In the genomic region with DNA sequence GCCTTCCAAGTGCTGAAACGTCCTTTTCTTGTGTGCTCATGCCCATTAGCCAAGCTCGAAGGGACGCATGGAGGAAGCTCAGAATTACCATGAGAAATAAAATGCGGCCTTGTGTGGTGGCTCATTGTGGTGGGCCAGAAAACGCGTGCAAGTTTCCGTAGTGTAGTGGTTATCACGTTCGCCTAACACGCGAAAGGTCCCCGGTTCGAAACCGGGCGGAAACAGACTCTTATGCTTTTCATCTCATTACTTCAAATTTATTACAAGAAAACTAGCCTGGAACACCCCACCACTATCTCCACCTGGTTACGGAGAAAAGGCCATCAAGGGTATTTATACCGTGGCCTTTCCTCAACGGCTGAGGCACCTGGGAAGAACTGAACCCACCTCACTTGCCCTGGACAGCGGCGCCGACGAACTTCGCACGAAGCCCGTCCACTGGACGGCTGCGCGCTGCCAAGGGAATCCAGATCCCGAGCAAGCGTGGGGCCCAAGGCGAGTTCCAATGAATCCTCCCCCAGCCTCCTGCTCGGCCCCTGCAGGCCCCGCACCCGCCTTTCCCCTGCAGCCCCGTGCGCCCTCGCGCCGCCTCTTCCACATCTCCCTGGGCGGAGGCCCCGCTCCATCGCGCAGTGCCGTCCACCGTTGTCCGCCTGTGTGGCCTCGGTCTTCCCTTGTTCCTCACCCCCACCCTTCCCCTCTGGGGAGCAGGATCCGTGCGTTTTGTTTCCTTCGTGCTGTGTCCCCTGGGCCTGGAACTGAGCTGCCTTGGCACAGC, we compare ENCODE assay signal across 9 cellular contexts. TPM values are rescaled to one million over a fixed set of nuclear protein-coding genes. Genes with fewer than 3 reads are reported as not detected.
DNase-seq lines count a peak whose midpoint lies in the region; ATAC-seq, FAIRE-seq and TF ChIP-seq lines count a peak whose summit lies in the region.
"Not testable (repeated sequence)": the region's sequence is repeated elsewhere in the genome, so short reads cannot be mapped to it uniquely, and the experiment has no call there.
"Had no signal": no experiment of that assay in that cellular context is flagged by ENCODE, and none has a peak within 500 bp of the region (broad histone marks: within the 10 kb centered on the region; RNA-seq: fewer than 3 reads in every experiment).

No MANE protein-coding gene starts in this region.

- WGBS in IMR-90 (ENCODE audit: extremely low coverage in 2 of 2, insufficient read length in 1 of 2), 2 experiments, result 1% methylated on average over 18 of the region's 50 CpGs; no CpG with 5 or more reads in 1 of the 2 experiments

- ATAC-seq in GM19351 (IDR thresholded peaks at IDR 0.05; ENCODE audit: unreplicated experiment), result peak; percentile 41
- ATAC-seq in IMR-90 (ENCODE audit: low read depth), result peak; percentile 82
- peak; percentile 52 for ATAC-seq in activated CD8-positive, alpha-beta memory T cell treated with anti-CD3 and anti-CD28 coated beads, Interleukin-2, amount 10 ng/mL, durations not matched to agents 7 days and 5 days

- not testable (repeated sequence) for H3K4ac ChIP-seq in IMR-90 (ENCODE audit: low read depth, low read length)

- H3K9me1 ChIP-seq in IMR-90 (ENCODE audit: insufficient read depth, low read length); keratinocyte (ENCODE audit: control insufficient read depth, extremely low read depth, insufficient read depth, low read length): not testable (repeated sequence)

- H3K9ac ChIP-seq in IMR-90 (ENCODE audit: low read depth, low read length), result not testable (repeated sequence)
- peak overlapping the region; percentile 31 for H3K9ac ChIP-seq in keratinocyte (ENCODE audit: control insufficient read depth, extremely low read depth, insufficient read depth, low read length)

- peak overlapping the region; percentile 76 for H3K27ac Mint-ChIP-seq in activated CD8-positive, alpha-beta memory T cell treated with anti-CD3 and anti-CD28 coated beads, Interleukin-2, amount 10 ng/mL, durations not matched to agents 7 days and 5 days

- H2BK5ac ChIP-seq in IMR-90 (ENCODE audit: low read depth, low read length, poor library complexity, severe bottlenecking), result not testable (repeated sequence)

- not testable (repeated sequence) for H3K36me3 ChIP-seq in IMR-90 (ENCODE audit: control insufficient read depth, insufficient read depth, low read length); SJCRH30; keratinocyte (ENCODE audit: control insufficient read depth in 2 of 2, extremely low read depth in 1 of 2, insufficient read depth in 2 of 2, low read length in 2 of 2)

- H3K79me1 ChIP-seq in IMR-90 (ENCODE audit: low read depth in 1 of 2, low read length in 2 of 2), result not testable (repeated sequence)

- not testable (repeated sequence) for H3K27me3 ChIP-seq in IMR-90 (ENCODE audit: control insufficient read depth, insufficient read depth, low read length); SJCRH30; keratinocyte (ENCODE audit: control insufficient read depth, extremely low read depth, insufficient read depth, low read length)

- TF ChIP-seq POLR2A in IMR-90 (IDR thresholded peaks at IDR 0.05; ENCODE audit: low read depth, low read length), result not testable (repeated sequence)

- H3K18ac ChIP-seq in IMR-90 (ENCODE audit: low read depth, low read length), result not testable (repeated sequence)

- H3K79me2 ChIP-seq in keratinocyte (ENCODE audit: control insufficient read depth, insufficient read depth, low read length), result not testable (repeated sequence)

- not testable (repeated sequence) for TF ChIP-seq RAD21 in IMR-90 (IDR thresholded peaks at IDR 0.05; ENCODE audit: low read length)

- peak overlapping the region; percentile 69 for H3K4me3 Mint-ChIP-seq in activated CD8-positive, alpha-beta memory T cell treated with anti-CD3 and anti-CD28 coated beads, Interleukin-2, amount 10 ng/mL, durations not matched to agents 7 days and 5 days

- not testable (repeated sequence) for H2BK15ac ChIP-seq in IMR-90 (ENCODE audit: low read depth, low read length)

- dilution Hi-C loops in IMR-90 (cut with HindIII; ENCODE audit: low sequenced_read_pairs, unreplicated experiment); keratinocyte (cut with MboI; ENCODE audit: extremely low pct_ligation_motif_present, low sequenced_read_pairs): not testable (repeated sequence)

- not testable (repeated sequence) for H3K14ac ChIP-seq in IMR-90 (replicated peaks; ENCODE audit: low read depth, low read length)

- not testable (repeated sequence) for H3K4me1 ChIP-seq in IMR-90 (ENCODE audit: control insufficient read depth, insufficient read depth, low read length); SJCRH30; keratinocyte (ENCODE audit: control insufficient read depth, extremely low read depth, insufficient read depth, low read length)

- TF ChIP-seq CTCF in IMR-90 (conservative IDR thresholded peaks at IDR 0.05; ENCODE audit: low read depth, low read length); choroid plexus epithelial cell (conservative IDR thresholded peaks at IDR 0.05; ENCODE audit: low read depth, low read length); keratinocyte (optimal IDR thresholded peaks at IDR 0.05 in 1 of 3, IDR thresholded peaks at IDR 0.05 in 1 of 3, conservative IDR thresholded peaks at IDR 0.05 in 1 of 3; ENCODE audit: extremely low read depth in 1 of 3, insufficient read depth in 2 of 3, low read length in 3 of 3): not testable (repeated sequence)

- H3K23ac ChIP-seq in IMR-90 (ENCODE audit: low read depth, low read length), result not testable (repeated sequence)

- H2AFZ ChIP-seq in IMR-90 (replicated peaks; ENCODE audit: low read length, poor library complexity) (peak overlapping the region; percentile 79), keratinocyte (ENCODE audit: control insufficient read depth, low read length) (peak overlapping the region; percentile 87)

- not testable (repeated sequence) for H4K5ac ChIP-seq in IMR-90 (ENCODE audit: low read depth, low read length)

- not testable (repeated sequence) for H2BK20ac ChIP-seq in IMR-90 (ENCODE audit: low read depth, low read length)

- H2BK120ac ChIP-seq in IMR-90 (ENCODE audit: low read depth, low read length), result not testable (repeated sequence)

- H2AK5ac ChIP-seq in IMR-90 (ENCODE audit: low read depth, low read length), result not testable (repeated sequence)

- H4K8ac ChIP-seq in IMR-90 (ENCODE audit: low read depth in 2 of 2, low read length in 2 of 2), result not testable (repeated sequence)

- H3K9me3 Mint-ChIP-seq in activated CD8-positive, alpha-beta memory T cell treated with anti-CD3 and anti-CD28 coated beads, Interleukin-2, amount 10 ng/mL, durations not matched to agents 7 days and 5 days (ENCODE audit: low read depth), result not testable (repeated sequence)

- not testable (repeated sequence) for H3K36me3 Mint-ChIP-seq in activated CD8-positive, alpha-beta memory T cell treated with anti-CD3 and anti-CD28 coated beads, Interleukin-2, amount 10 ng/mL, durations not matched to agents 7 days and 5 days

- peak; percentile 21 for DNase-seq in AG08395 (ENCODE audit: low spot score)
- peak; percentile 81 for DNase-seq in IMR-90
- peak; percentile 71 to 80 for DNase-seq in SJCRH30
- DNase-seq in activated CD8-positive, alpha-beta memory T cell treated with anti-CD3 and anti-CD28 coated beads, Interleukin-2, amount 10 ng/mL, durations not matched to agents 7 days and 5 days, result peak; percentile 90
- peak; percentile 77 for DNase-seq in choroid plexus epithelial cell (ENCODE audit: low read depth)
- not testable (repeated sequence) for DNase-seq in keratinocyte (ENCODE audit: low read depth, low spot score)
- DNase-seq in stimulated activated CD4-positive, alpha-beta T cell treated with anti-CD3 and anti-CD28 coated beads, Interleukin-1b, Interleukin-23, amount 100 ng/mL, for 24 hours (ENCODE audit: low read depth in 4 of 4, low spot score in 1 of 4), result peak; percentile 45 to 90 (median 88)

- H3K27ac ChIP-seq in IMR-90 (ENCODE audit: insufficient read depth, low read length); SJCRH30; keratinocyte (ENCODE audit: control insufficient read depth, insufficient read depth, low read length): not testable (repeated sequence)

- H3K4me2 ChIP-seq in IMR-90 (ENCODE audit: low read depth, low read length) (peak overlapping the region; percentile 77), keratinocyte (ENCODE audit: control insufficient read depth, extremely low read depth, insufficient read depth, low read depth, low read length) (peak overlapping the region; percentile 81)

- CTCF ChIA-PET in IMR-90 (lab: Yijun Ruan, JAX), result not testable (repeated sequence)
- CTCF ChIA-PET in activated CD8-positive, alpha-beta memory T cell treated with anti-CD3 and anti-CD28 coated beads, Interleukin-2, amount 10 ng/mL, durations not matched to agents 7 days and 5 days (lab: Charles Lee), result interaction anchor here (0.7 to 3.9 kb wide), 6 partner anchors 10 to 36 kb away, joined by 3 to 19 read pairs (median 6); no protein-coding TSS in a partner anchor

- H3K4me3 ChIP-seq in IMR-90 (ENCODE audit: insufficient read depth, low read depth, low read length), result peak overlapping the region; percentile 31; the same call in 1 of the 2 replicates
- H3K4me3 ChIP-seq in SJCRH30, result peak overlapping the region; percentile 30
- H3K4me3 ChIP-seq in choroid plexus epithelial cell (ENCODE audit: low read depth, low read length), result peak overlapping the region; percentile 28
- peak overlapping the region; percentile 37 to 62 (median 48) for H3K4me3 ChIP-seq in keratinocyte (ENCODE audit: control insufficient read depth in 2 of 3, extremely low read depth in 1 of 3, insufficient read depth in 2 of 3, low read depth in 1 of 3, low read length in 3 of 3)

- H3K9me3 ChIP-seq in IMR-90 (ENCODE audit: control insufficient read depth, insufficient read depth, low read length); SJCRH30 (replicated peaks); keratinocyte (ENCODE audit: control insufficient read depth, low read depth, low read length): not testable (repeated sequence)

- BruUV-seq in IMR-90 (replicated peaks; lab: Mats Ljungman, UMichigan), result TSS peak; percentile 99

- not testable (repeated sequence) for H4K91ac ChIP-seq in IMR-90 (ENCODE audit: insufficient read depth, low read depth, low read length)

- peak overlapping the region; percentile 6 for H2AK9ac ChIP-seq in IMR-90 (replicated peaks; ENCODE audit: low read depth, low read length, poor library complexity)

- POLR2A ChIA-PET in IMR-90 (lab: Charles Lee; ENCODE audit: unreplicated experiment), result not testable (repeated sequence)

- intact Hi-C loops in IMR-90 (cut with micrococcal nuclease), result not testable (repeated sequence)

- H3K4me1 Mint-ChIP-seq in activated CD8-positive, alpha-beta memory T cell treated with anti-CD3 and anti-CD28 coated beads, Interleukin-2, amount 10 ng/mL, durations not matched to agents 7 days and 5 days, result peaks cover 77% of the 10 kb centered on the region

- not testable (repeated sequence) for H4K20me1 ChIP-seq in IMR-90 (ENCODE audit: insufficient read depth, low read length); keratinocyte (ENCODE audit: control insufficient read depth, extremely low read depth, insufficient read depth, low read length)

- not testable (repeated sequence) for H3K56ac ChIP-seq in IMR-90 (ENCODE audit: extremely low read depth, insufficient read depth, low read length)

- peak; percentile 81 for FAIRE-seq in keratinocyte (lab: Jason Lieb, UNC)

- peaks cover 77% of the 10 kb centered on the region for H3K27me3 Mint-ChIP-seq in activated CD8-positive, alpha-beta memory T cell treated with anti-CD3 and anti-CD28 coated beads, Interleukin-2, amount 10 ng/mL, durations not matched to agents 7 days and 5 days

- in situ Hi-C loops in IMR-90 (cut with MboI; ENCODE audit: low sequenced_read_pairs), result not testable (repeated sequence)

RNA-seq across cellular contexts. Expression of a gene that starts 22.3 kb away (rescaled TPM):
- total RNA-seq in IMR-90 (2012; rRNA removed), result not detected in 2 replicates
- not detected in 2 replicates for polyA plus RNA-seq in IMR-90 (2012; rRNA removed)
- polyA plus RNA-seq in IMR-90 (2012; cell fraction: cytosol; rRNA removed), result not detected in 2 replicates
- not detected in 2 replicates for polyA plus RNA-seq in IMR-90 (2012; cell fraction: nucleus; rRNA removed; ENCODE audit: low replicate concordance)
- total RNA-seq in SJCRH30 (2014; rRNA removed; shearing (Covaris generic)), result not detected in 2 replicates
- not detected for total RNA-seq in activated CD8-positive, alpha-beta memory T cell treated with anti-CD3 and anti-CD28 coated beads, Interleukin-2, amount 10 ng/mL, durations not matched to agents 7 days and 5 days
- not detected in 3 replicates for polyA plus RNA-seq in keratinocyte
- polyA plus RNA-seq in keratinocyte (2011; ENCODE audit: low read depth), result not detected
- not detected in 2 replicates for polyA plus RNA-seq in keratinocyte (2011; cell fraction: cytosol; rRNA removed)
- not detected in 2 replicates for polyA plus RNA-seq in keratinocyte (2011; cell fraction: nucleus; rRNA removed)
- polyA plus RNA-seq in keratinocyte (2012; ENCODE audit: low replicate concordance), result not detected in 2 replicates
- not detected in 3 replicates for polyA minus RNA-seq in keratinocyte
- not detected for polyA minus RNA-seq in keratinocyte (2011; cell fraction: cytosol; rRNA and poly(A)+ RNA removed)
- polyA minus RNA-seq in keratinocyte (2011; cell fraction: nucleus; rRNA and poly(A)+ RNA removed), result not detected in 2 replicates
- polyA plus RNA-seq: esophagus had no signal

RNA-seq across cellular contexts. Expression of a gene that starts 35.3 kb away (rescaled TPM):
- 0.54 and 0.83 TPM in 2 replicates for total RNA-seq in IMR-90 (2012; rRNA removed)
- polyA plus RNA-seq in IMR-90 (2012; rRNA removed) (1.0 and 1.3 TPM in 2 replicates), keratinocyte (21.7 to 27.6 TPM (median 22.4 TPM) in 3 replicates)
- polyA plus RNA-seq in IMR-90 (2012; cell fraction: cytosol; rRNA removed), result 1.6 and 1.8 TPM in 2 replicates
- 0.76 and 1.6 TPM in 2 replicates for polyA plus RNA-seq in IMR-90 (2012; cell fraction: nucleus; rRNA removed; ENCODE audit: low replicate concordance)
- total RNA-seq in SJCRH30 (2014; rRNA removed; shearing (Covaris generic)), result 6.9 and 9.0 TPM in 2 replicates
- total RNA-seq in activated CD8-positive, alpha-beta memory T cell treated with anti-CD3 and anti-CD28 coated beads, Interleukin-2, amount 10 ng/mL, durations not matched to agents 7 days and 5 days, result 1 to 10 TPM; 1.6 to 1.7 TPM
- 8.8 TPM for polyA plus RNA-seq in keratinocyte (2011; ENCODE audit: low read depth)
- 20.1 and 22.0 TPM in 2 replicates for polyA plus RNA-seq in keratinocyte (2011; cell fraction: cytosol; rRNA removed)
- polyA plus RNA-seq in keratinocyte (2011; cell fraction: nucleus; rRNA removed), result 28.5 and 29.7 TPM in 2 replicates
- polyA plus RNA-seq in keratinocyte (2012; ENCODE audit: low replicate concordance), result 16.7 and 25.6 TPM in 2 replicates
- polyA minus RNA-seq in keratinocyte, result 7.2 to 10.6 TPM (median 8.1 TPM) in 3 replicates
- 15.7 TPM for polyA minus RNA-seq in keratinocyte (2011; cell fraction: cytosol; rRNA and poly(A)+ RNA removed)
- polyA minus RNA-seq in keratinocyte (2011; cell fraction: nucleus; rRNA and poly(A)+ RNA removed), result 7.7 and 9.9 TPM in 2 replicates

RNA-seq across cellular contexts. Expression of a gene that starts 38.7 kb away (rescaled TPM):
- not detected in 2 replicates for total RNA-seq in IMR-90 (2012; rRNA removed)
- polyA plus RNA-seq in IMR-90 (2012; rRNA removed) (not detected in 2 replicates), keratinocyte (not detected in 3 replicates)
- polyA plus RNA-seq in IMR-90 (2012; cell fraction: cytosol; rRNA removed), result not detected in 2 replicates
- not detected in 2 replicates for polyA plus RNA-seq in IMR-90 (2012; cell fraction: nucleus; rRNA removed; ENCODE audit: low replicate concordance)
- total RNA-seq in SJCRH30 (2014; rRNA removed; shearing (Covaris generic)), result 0.10 TPM in 1 of 2 replicates, not detected in the other
- not detected for total RNA-seq in activated CD8-positive, alpha-beta memory T cell treated with anti-CD3 and anti-CD28 coated beads, Interleukin-2, amount 10 ng/mL, durations not matched to agents 7 days and 5 days
- polyA plus RNA-seq in keratinocyte (2011; ENCODE audit: low read depth), result not detected
- polyA plus RNA-seq in keratinocyte (2011; cell fraction: cytosol; rRNA removed), result not detected in 2 replicates
- polyA plus RNA-seq in keratinocyte (2011; cell fraction: nucleus; rRNA removed), result not detected in 2 replicates
- polyA plus RNA-seq in keratinocyte (2012; ENCODE audit: low replicate concordance), result not detected in 2 replicates
- not detected in 3 replicates for polyA minus RNA-seq in keratinocyte
- not detected for polyA minus RNA-seq in keratinocyte (2011; cell fraction: cytosol; rRNA and poly(A)+ RNA removed)
- not detected in 2 replicates for polyA minus RNA-seq in keratinocyte (2011; cell fraction: nucleus; rRNA and poly(A)+ RNA removed)
- polyA plus RNA-seq: esophagus had no signal

RNA-seq across cellular contexts. Expression of a gene that starts 53.4 kb away (rescaled TPM):
- total RNA-seq in IMR-90 (2012; rRNA removed), result 5.9 and 6.9 TPM in 2 replicates
- polyA plus RNA-seq in IMR-90 (2012; rRNA removed) (15.7 and 16.9 TPM in 2 replicates), keratinocyte (11.8 to 14.1 TPM (median 13.4 TPM) in 3 replicates)
- 9.6 and 12.6 TPM in 2 replicates for polyA plus RNA-seq in IMR-90 (2012; cell fraction: cytosol; rRNA removed)
- 63.1 and 67.0 TPM in 2 replicates for polyA plus RNA-seq in IMR-90 (2012; cell fraction: nucleus; rRNA removed; ENCODE audit: low replicate concordance)
- total RNA-seq in SJCRH30 (2014; rRNA removed; shearing (Covaris generic)), result 15.2 and 17.8 TPM in 2 replicates
- 10 to 100 TPM; 40.7 to 44.9 TPM for total RNA-seq in activated CD8-positive, alpha-beta memory T cell treated with anti-CD3 and anti-CD28 coated beads, Interleukin-2, amount 10 ng/mL, durations not matched to agents 7 days and 5 days
- polyA plus RNA-seq in keratinocyte (2011; ENCODE audit: low read depth), result 6.8 TPM
- 9.2 and 12.8 TPM in 2 replicates for polyA plus RNA-seq in keratinocyte (2011; cell fraction: cytosol; rRNA removed)
- polyA plus RNA-seq in keratinocyte (2011; cell fraction: nucleus; rRNA removed), result 40.3 and 44.3 TPM in 2 replicates
- polyA plus RNA-seq in keratinocyte (2012; ENCODE audit: low replicate concordance), result 12.2 and 19.8 TPM in 2 replicates
- polyA minus RNA-seq in keratinocyte, result 5.2 to 10.3 TPM (median 5.3 TPM) in 3 replicates
- 12.5 TPM for polyA minus RNA-seq in keratinocyte (2011; cell fraction: cytosol; rRNA and poly(A)+ RNA removed)
- 11.0 and 11.1 TPM in 2 replicates for polyA minus RNA-seq in keratinocyte (2011; cell fraction: nucleus; rRNA and poly(A)+ RNA removed)
